In genomic region chr18:74760436-74760835, GRCh38 we compare ENCODE assay signal across 28 cellular contexts.
"Had no signal": no experiment of that assay in that cellular context is flagged by ENCODE, and none has a peak within 500 bp of the region (broad histone marks: within the 10 kb centered on the region; RNA-seq: fewer than 3 reads in every experiment).

No MANE protein-coding gene starts in this region.

- H3K27ac ChIP-seq: cardiac muscle cell, PC-9 had no signal

- ATAC-seq: activated CD8-positive, alpha-beta memory T cell treated with anti-CD3 and anti-CD28 coated beads, Interleukin-2, amount 10 ng/mL, durations not matched to agents 7 days and 5 days; activated T-cell treated with anti-CD3 and anti-CD28 coated beads, Interleukin-2, amount 50 U/mL, for 4 hours; K562; T-helper 17 cell had no signal

- H3K4me3 Mint-ChIP-seq: activated B cell treated with CpG ODN at 0.5 μM for 24 hours; activated CD4-positive, alpha-beta T cell treated with anti-CD3 and anti-CD28 coated beads, Interleukin-2, amount 10 ng/mL, durations not matched to agents 24 days and 14 days; activated CD8-positive, alpha-beta memory T cell treated with anti-CD3 and anti-CD28 coated beads, Interleukin-2, amount 10 ng/mL, durations not matched to agents 7 days and 5 days; activated naive CD4-positive, alpha-beta T cell treated with anti-CD3 and anti-CD28 coated beads for 36 hours; activated naive CD8-positive, alpha-beta T cell; activated T-cell treated with anti-CD3 and anti-CD28 coated beads, Interleukin-2, amount 50 U/mL, for 4 hours; brain; T-helper 17 cell had no signal

- H3K4me3 ChIP-seq: cardiac muscle cell, K562, MG63, PC-9 had no signal

- H3K27me3 ChIP-seq: cardiac muscle cell, MG63 had no signal

- FAIRE-seq: astrocyte, K562 had no signal

- H3K4me1 Mint-ChIP-seq: activated CD4-positive, alpha-beta T cell treated with anti-CD3 and anti-CD28 coated beads, Interleukin-2, amount 10 ng/mL, durations not matched to agents 24 days and 14 days; activated CD8-positive, alpha-beta memory T cell treated with anti-CD3 and anti-CD28 coated beads, Interleukin-2, amount 10 ng/mL, durations not matched to agents 7 days and 5 days; brain; T-helper 17 cell had no signal

- H3K27me3 Mint-ChIP-seq: activated B cell treated with CpG ODN at 0.5 μM for 24 hours; activated CD4-positive, alpha-beta T cell treated with anti-CD3 and anti-CD28 coated beads, Interleukin-2, amount 10 ng/mL, durations not matched to agents 24 days and 14 days; activated CD8-positive, alpha-beta memory T cell treated with anti-CD3 and anti-CD28 coated beads, Interleukin-2, amount 10 ng/mL, durations not matched to agents 7 days and 5 days; activated naive CD8-positive, alpha-beta T cell; brain; T-helper 17 cell had no signal

- H2AFZ ChIP-seq: PC-9 had no signal

- DNase-seq: activated B cell treated with CpG ODN at 0.5 μM for 24 hours; activated CD4-positive, alpha-beta T cell treated with anti-CD3 and anti-CD28 coated beads for 1 hour; activated CD4-positive, alpha-beta T cell treated with anti-CD3 and anti-CD28 coated beads, Interleukin-2, amount 10 ng/mL, durations not matched to agents 24 days and 14 days; activated CD4-positive, alpha-beta T cell treated with anti-CD3 and anti-CD28 coated beads, Interleukin-2, amount 50 U/mL, for 48 hours; activated CD8-positive, alpha-beta memory T cell treated with anti-CD3 and anti-CD28 coated beads, Interleukin-2, amount 10 ng/mL, durations not matched to agents 7 days and 5 days; activated gamma-delta T cell; activated naive CD4-positive, alpha-beta T cell treated with anti-CD3 and anti-CD28 coated beads for 36 hours; activated T-cell treated with anti-CD3 and anti-CD28 coated beads, Interleukin-2, amount 50 U/mL, for 4 hours; amygdala; Karpas-422; MG63; MV-4-11; NCI-H1092 treated with DMSO at 0.1 percent for 48 hours; NCI-H1417 treated with DMSO at 0.1 percent for 48 hours; NCI-H1694; NCI-H2029; NCI-H2107; NCI-H345; NCI-H510A; SHP77 treated with DMSO at 0.1 percent for 48 hours; T-helper 17 cell; T-helper 9 cell had no signal

- H3K36me3 ChIP-seq: cardiac muscle cell, MG63 had no signal

- H3K27ac Mint-ChIP-seq: activated B cell treated with CpG ODN at 0.5 μM for 24 hours; activated CD4-positive, alpha-beta T cell treated with anti-CD3 and anti-CD28 coated beads, Interleukin-2, amount 10 ng/mL, durations not matched to agents 24 days and 14 days; activated CD8-positive, alpha-beta memory T cell treated with anti-CD3 and anti-CD28 coated beads, Interleukin-2, amount 10 ng/mL, durations not matched to agents 7 days and 5 days; activated naive CD4-positive, alpha-beta T cell treated with anti-CD3 and anti-CD28 coated beads for 36 hours; activated naive CD8-positive, alpha-beta T cell; brain; T-helper 17 cell had no signal

- H3K4me2 ChIP-seq: PC-9 had no signal
